1 cellular context compared by ENCODE assay signal in genomic region chr4:128831526-128832252, GRCh38.
TF ChIP-seq lines count a peak whose summit lies in the region.

No MANE protein-coding gene starts in this region.

TF ChIP-seq in H1, 55 proteins besides CTCF, POLR2A, EP300 and RAD21 (continued from another document):
- TF ChIP-seq CHD7 (IDR thresholded peaks at IDR 0.05; ENCODE audit: insufficient replicate concordance, low read length) (peak; percentile 32), EGR1 (IDR thresholded peaks at IDR 0.05; ENCODE audit: borderline replicate concordance, low read depth, low read length) (no peak), SIX5 (IDR thresholded peaks at IDR 0.05; ENCODE audit: low read depth, low read length) (no peak), SP2 (IDR thresholded peaks at IDR 0.05; ENCODE audit: low read length) (no peak), SRF (IDR thresholded peaks at IDR 0.05; ENCODE audit: low read depth, low read length) (no peak), NRF1 (IDR thresholded peaks at IDR 0.05; ENCODE audit: low read depth, low read length) (no peak), KDM4A (IDR thresholded peaks at IDR 0.05; ENCODE audit: low read depth, low read length, severe bottlenecking) (no peak), ATF2 (IDR thresholded peaks at IDR 0.05; ENCODE audit: low read length) (peak; percentile 24; the same call in 1 of the 2 replicates), TAF7 (optimal IDR thresholded peaks at IDR 0.05; ENCODE audit: borderline replicate concordance, low read depth, low read length) (no peak), BACH1 (IDR thresholded peaks at IDR 0.05; ENCODE audit: low read length) (peak; percentile 92), CHD2 (IDR thresholded peaks at IDR 0.05; ENCODE audit: low read length) (no peak), SAP30 (IDR thresholded peaks at IDR 0.05; ENCODE audit: insufficient read depth, insufficient replicate concordance, low read length) (no peak), ATF3 (IDR thresholded peaks at IDR 0.05; ENCODE audit: insufficient read depth, low read depth, low read length) (no peak), RBBP5 (IDR thresholded peaks at IDR 0.05; ENCODE audit: borderline replicate concordance, low read depth, low read length) (no peak), KDM5A (IDR thresholded peaks at IDR 0.05; ENCODE audit: low read length) (no peak), JUND (IDR thresholded peaks at IDR 0.05; ENCODE audit: low read length) (no peak), BCL11A (IDR thresholded peaks at IDR 0.05; ENCODE audit: low read depth in 2 of 2, low read length in 2 of 2) (no peak), NANOG (IDR thresholded peaks at IDR 0.05; ENCODE audit: insufficient read depth, low read depth, low read length, poor library complexity, severe bottlenecking) (peak; percentile 95), SIN3A (conservative IDR thresholded peaks at IDR 0.05 in 1 of 2, IDR thresholded peaks at IDR 0.05 in 1 of 2; ENCODE audit: low read depth in 1 of 2, low read length in 2 of 2) (0 out of 4 replicates have a peak, but pooled peaks of 1 of the 2 experiments have one; percentile 27), CBX5 (IDR thresholded peaks at IDR 0.05; ENCODE audit: low read depth, low read length) (no peak), HDAC2 (IDR thresholded peaks at IDR 0.05; ENCODE audit: borderline replicate concordance in 1 of 2, low read depth in 2 of 2, low read length in 2 of 2) (no peak), HDAC6 (IDR thresholded peaks at IDR 0.05; ENCODE audit: low read depth, low read length) (no peak), PHF8 (conservative IDR thresholded peaks at IDR 0.05; ENCODE audit: low read depth, low read length) (no peak), MAFK (IDR thresholded peaks at IDR 0.05; ENCODE audit: low read depth, low read length) (peak; percentile 73; the same call in 1 of the 2 replicates), SIRT6 (IDR thresholded peaks at IDR 0.05; ENCODE audit: low read length) (no peak), POLR2AphosphoS5 (IDR thresholded peaks at IDR 0.05; ENCODE audit: low read depth, low read length) (peak; percentile 63), E2F6 (IDR thresholded peaks at IDR 0.05) (no peak), GABPA (IDR thresholded peaks at IDR 0.05; ENCODE audit: borderline replicate concordance, insufficient read depth, low read length) (no peak), BRCA1 (IDR thresholded peaks at IDR 0.05; ENCODE audit: low read depth, low read length) (no peak)
